ENCODE assay signal across 8 cellular contexts in the genomic region with DNA sequence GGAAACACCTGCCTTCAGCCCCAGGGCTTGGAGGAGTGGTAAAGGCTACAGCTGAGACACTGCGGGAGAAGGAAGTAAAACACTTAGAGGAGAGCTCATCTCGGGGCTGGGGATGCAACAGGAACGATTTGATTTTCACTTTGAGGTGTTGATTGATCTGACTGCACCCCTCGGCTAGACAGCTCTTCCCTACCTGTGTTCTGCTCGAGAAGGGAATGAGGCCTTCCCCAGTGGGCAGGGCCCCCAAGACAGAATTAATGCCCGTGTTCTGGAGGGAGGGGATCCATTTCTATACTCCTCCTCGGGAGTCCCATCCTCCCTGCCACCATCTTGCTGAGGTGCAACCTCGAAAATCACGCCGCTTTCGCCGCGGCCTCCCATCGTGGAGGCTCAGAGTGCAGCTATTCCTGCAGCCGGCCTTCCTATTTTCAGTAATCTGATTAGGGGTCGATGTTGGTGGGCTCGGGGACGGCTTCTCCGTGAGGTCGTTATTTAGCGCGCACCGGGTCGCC. TPM values are rescaled to one million over a fixed set of nuclear protein-coding genes. Genes with fewer than 3 reads are reported as not detected.
DNase-seq lines count a peak whose midpoint lies in the region; ATAC-seq and TF ChIP-seq lines count a peak whose summit lies in the region.

No MANE protein-coding gene starts in this region.

- H3K4me3 ChIP-seq in SJCRH30, result peak overlapping the region; percentile 60
- peak overlapping the region; percentile 81 to 96 (median 90) for H3K4me3 ChIP-seq in fibroblast of lung (replicated peaks in 1 of 4; ENCODE audit: control extremely low read depth in 1 of 4, insufficient read depth in 1 of 4, low read depth in 3 of 4, low read length in 4 of 4)
- H3K4me3 ChIP-seq in prostate gland, result peak overlapping the region; percentile 33 to 40

- WGBS in prostate gland, result 1% methylated on average over 24 of the region's 24 CpGs

- H3K9me3 ChIP-seq in SJCRH30 (replicated peaks), result no peaks in the 10 kb centered on the region
- H3K9me3 ChIP-seq in fibroblast of lung (ENCODE audit: control insufficient read depth, insufficient read depth, low read depth, low read length), result no peaks in the 10 kb centered on the region
- H3K9me3 ChIP-seq in prostate gland, result no peaks in the 10 kb centered on the region

- peaks cover 8% of the 10 kb centered on the region for H3K4me1 ChIP-seq in SJCRH30
- peaks cover 14% of the 10 kb centered on the region for H3K4me1 ChIP-seq in fibroblast of lung (ENCODE audit: control insufficient read depth, extremely low read depth, insufficient read depth, low read length)
- peaks cover 3% of the 10 kb centered on the region for H3K4me1 ChIP-seq in prostate gland (replicated peaks)

- H4K20me1 ChIP-seq in fibroblast of lung (ENCODE audit: control insufficient read depth, extremely low read depth, insufficient read depth, low read length), result no peaks in the 10 kb centered on the region

- ATAC-seq in HG02610 (IDR thresholded peaks at IDR 0.05; ENCODE audit: unreplicated experiment) (no peak), HG02938 (IDR thresholded peaks at IDR 0.05; ENCODE audit: unreplicated experiment) (no peak)

- H3K27ac ChIP-seq in SJCRH30 (peak overlapping the region; percentile 47; the same call in 1 of the 2 replicates), fibroblast of lung (ENCODE audit: insufficient read depth, low read length) (peak overlapping the region; percentile 97), prostate gland (peak overlapping the region; percentile 73 to 75)

- no peaks in the 10 kb centered on the region for H3K27me3 ChIP-seq in SJCRH30
- H3K27me3 ChIP-seq in fibroblast of lung (ENCODE audit: control insufficient read depth, insufficient read depth, low read length), result no peaks in the 10 kb centered on the region
- no peaks in the 10 kb centered on the region for H3K27me3 ChIP-seq in prostate gland (replicated peaks; ENCODE audit: insufficient read depth)

- H3K4me2 ChIP-seq in fibroblast of lung (ENCODE audit: extremely low read depth, insufficient read depth, low read length), result peak overlapping the region; percentile 96

- no peak for TF ChIP-seq CTCF in GM20000 (IDR thresholded peaks at IDR 0.05; ENCODE audit: extremely low read depth, missing control alignments)
- no peak for TF ChIP-seq CTCF in fibroblast of lung (conservative IDR thresholded peaks at IDR 0.05 in 1 of 2, IDR thresholded peaks at IDR 0.05 in 1 of 2; ENCODE audit: low read depth in 1 of 2, low read length in 2 of 2)
- no peak for TF ChIP-seq CTCF in prostate gland (IDR thresholded peaks at IDR 0.05)

- peaks cover 73% of the 10 kb centered on the region for H3K79me2 ChIP-seq in fibroblast of lung (ENCODE audit: control insufficient read depth, insufficient read depth, low read length)

- intact Hi-C loops in prostate gland (cut with DNase I), result loop anchor here (2.0 to 5.0 kb wide), 3 partner anchors 43 to 122 kb away; no protein-coding TSS in a partner anchor

- peak; percentile 31 for DNase-seq in GM20000 (ENCODE audit: low spot score)
- no peak for DNase-seq in SJCRH30
- peak in 1 of 2 donors; percentile 18 for DNase-seq in fibroblast of lung (ENCODE audit: low read depth in 2 of 2)
- DNase-seq in prostate gland (ENCODE audit: low spot score), result no peak
- DNase-seq in SW480 (ENCODE audit: low spot score), result no peak
- DNase-seq in cerebellar cortex (ENCODE audit: low spot score), result no peak

- H3K9ac ChIP-seq in fibroblast of lung (ENCODE audit: insufficient read depth, low read length), result peak overlapping the region; percentile 83

- H3K36me3 ChIP-seq in SJCRH30 (no peaks in the 10 kb centered on the region; the same call in 1 of the 2 replicates), fibroblast of lung (ENCODE audit: control insufficient read depth, insufficient read depth, low read length) (peaks cover 7% of the 10 kb centered on the region), prostate gland (no peaks in the 10 kb centered on the region)

- no peak for TF ChIP-seq POLR2A in prostate gland (IDR thresholded peaks at IDR 0.05)

- H2AFZ ChIP-seq in fibroblast of lung (ENCODE audit: low read length), result no peak overlapping the region

RNA-seq across cellular contexts. Expression of a gene that starts 2.4 kb away (rescaled TPM):
- 42.5 and 44.4 TPM in 2 replicates for total RNA-seq in SJCRH30 (2014; rRNA removed; shearing (Covaris generic))
- 143 and 302 TPM in 2 replicates for total RNA-seq in fibroblast of lung
- polyA plus RNA-seq in fibroblast of lung, result 265 and 328 TPM in 2 replicates
- polyA plus RNA-seq in fibroblast of lung (2012), result 168 and 218 TPM in 2 replicates
- polyA minus RNA-seq in fibroblast of lung (ENCODE audit: low replicate concordance), result 583 and 648 TPM in 2 replicates
- total RNA-seq in prostate gland, result 100 to 1,000 TPM in 1 of 2 donors, 10 to 100 TPM in 1; 31.7 to 127 TPM

Comparison
In these comparisons a context has a peak if more than half of its experiments do, and no peak if none do; other contexts are left out.
1. H3K27ac ChIP-seq: peak in every context shown above with its lines; median percentile 97 in fibroblast of lung; 74 in prostate gland; 47 in SJCRH30.
2. H3K4me3 ChIP-seq: peak in every context shown above with its lines; median percentile 90 in fibroblast of lung; 60 in SJCRH30; 36 in prostate gland.